Comparison of ENCODE assay signal across 19 cellular contexts in the genomic region with DNA sequence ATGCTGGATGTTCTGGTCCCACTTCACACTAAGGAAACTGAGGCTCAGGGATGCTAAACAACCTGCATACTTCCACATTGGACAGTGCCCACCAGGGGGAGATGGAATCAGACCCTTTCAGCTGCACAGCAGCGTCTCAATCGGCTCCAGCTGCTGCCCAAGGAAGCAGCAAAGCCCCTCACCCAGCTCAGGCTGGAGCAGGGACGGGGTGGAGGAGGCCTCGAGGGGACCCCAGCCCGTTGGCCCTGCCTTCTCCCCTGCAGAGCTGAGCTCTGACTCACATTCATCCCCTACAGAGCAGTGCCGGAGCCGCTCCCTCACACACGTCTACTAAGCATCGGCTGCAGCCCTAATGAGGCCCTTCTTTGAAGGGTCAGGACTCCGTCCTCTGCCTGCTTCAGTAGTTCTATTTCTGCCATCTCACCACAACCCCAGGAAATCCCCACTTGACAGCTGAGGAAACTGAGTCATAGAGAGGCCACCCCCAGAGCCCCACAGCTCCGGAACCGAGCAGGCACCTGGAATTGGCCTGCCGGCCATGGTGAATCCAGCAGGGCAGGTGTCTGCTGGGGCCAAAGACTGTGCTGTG. TPM values are rescaled to one million over a fixed set of nuclear protein-coding genes. Genes with fewer than 3 reads are reported as not detected.
DNase-seq lines count a peak whose midpoint lies in the region; ATAC-seq and TF ChIP-seq lines count a peak whose summit lies in the region.
"Had no signal": no experiment of that assay in that cellular context is flagged by ENCODE, and none has a peak within 500 bp of the region (broad histone marks: within the 10 kb centered on the region; RNA-seq: fewer than 3 reads in every experiment).

No MANE protein-coding gene starts in this region.

- POLR2A ChIA-PET in activated CD4-positive, alpha-beta T cell treated with anti-CD3 and anti-CD28 coated beads for 36 hours (lab: Charles Lee) = interaction anchor here (0.6 kb wide), 1 partner anchor 32 kb away, joined by 4 read pairs; no protein-coding TSS in a partner anchor

- H2AFZ ChIP-seq in osteoblast (ENCODE audit: low read length) = no peak overlapping the region

- H3K79me2 ChIP-seq in osteoblast (ENCODE audit: insufficient read depth, low read length) = no peaks in the 10 kb centered on the region

- H3K9me3 ChIP-seq in osteoblast (ENCODE audit: low read depth, low read length) = no peaks in the 10 kb centered on the region
- H3K9me3 ChIP-seq in thyroid gland = no peaks in the 10 kb centered on the region
- H3K9me3 ChIP-seq: body of pancreas, Peyer's patch, uterus had no signal

- CTCF ChIA-PET in activated CD4-positive, alpha-beta T cell treated with anti-CD3 and anti-CD28 coated beads for 36 hours (lab: Charles Lee) = interaction anchor here (0.6 to 0.9 kb wide), 4 partner anchors 11 to 53 kb away, joined by 3 to 4 read pairs (median 3); no protein-coding TSS in a partner anchor

- peak; percentile 21 for DNase-seq in activated CD4-positive, alpha-beta T cell treated with anti-CD3 and anti-CD28 coated beads for 36 hours
- DNase-seq in activated CD4-positive, alpha-beta T cell treated with anti-CD3 and anti-CD28 coated beads for 48 hours = no peak
- DNase-seq in HFFc6 (no peak), brain microvascular endothelial cell (no peak), osteoblast (ENCODE audit: insufficient read length, low spot score, missing footprints) (peak; percentile 82), CD1c-positive myeloid dendritic cell (ENCODE audit: extremely low spot score) (no peak), putamen (ENCODE audit: low spot score) (no peak), thyroid gland (no peak)
- DNase-seq: activated CD4-positive, alpha-beta T cell treated with anti-CD3 and anti-CD28 coated beads for 1 hour; NCI-H187; NCI-H524; Peyer's patch; stimulated activated CD4-positive, alpha-beta T cell treated with anti-CD3 and anti-CD28 coated beads, Interleukin-4, amount 100 ng/mL, for 24 hours; uterus had no signal

- H3K4me3 ChIP-seq in brain microvascular endothelial cell (ENCODE audit: low read depth, low read length) (no peak overlapping the region), osteoblast (ENCODE audit: insufficient read depth, low read length) (no peak overlapping the region), thyroid gland (replicated peaks in 1 of 3) (no peak overlapping the region)
- H3K4me3 ChIP-seq: body of pancreas, lung, Peyer's patch, uterus had no signal

- no peaks in the 10 kb centered on the region for H3K36me3 ChIP-seq in brain microvascular endothelial cell (replicated peaks)
- H3K36me3 ChIP-seq in osteoblast (ENCODE audit: insufficient read depth, low read length) = no peaks in the 10 kb centered on the region
- no peaks in the 10 kb centered on the region for H3K36me3 ChIP-seq in thyroid gland
- H3K36me3 ChIP-seq: Peyer's patch, uterus had no signal

- H3K4me1 Mint-ChIP-seq in activated CD4-positive, alpha-beta T cell treated with anti-CD3 and anti-CD28 coated beads for 36 hours = peaks cover 44% of the 10 kb centered on the region
- H3K4me1 Mint-ChIP-seq in HFFc6 (ENCODE audit: low read depth) = no peaks in the 10 kb centered on the region

- H3K27ac Mint-ChIP-seq in activated CD4-positive, alpha-beta T cell treated with anti-CD3 and anti-CD28 coated beads for 36 hours = peak overlapping the region; percentile 8
- no peak overlapping the region for H3K27ac Mint-ChIP-seq in HFFc6
- H3K27ac Mint-ChIP-seq: activated T-helper 1 cell treated with anti-CD3 and anti-CD28 coated beads, Interleukin-12 subunit alpha, Interleukin-12 subunit beta, Interleukin-2, Interleukin-4 antibody, amounts not matched to agents 30 ng/mL and 10 ng/mL and 1 ng/mL, durations not matched to agents 14 hours and 24 hours and 36 hours had no signal

- no peaks in the 10 kb centered on the region for H4K20me1 ChIP-seq in osteoblast (ENCODE audit: insufficient read depth, low read length)

- ATAC-seq in activated CD4-positive, alpha-beta T cell treated with anti-CD3 and anti-CD28 coated beads for 36 hours = no peak
- ATAC-seq: body of pancreas had no signal

- H3K27me3 Mint-ChIP-seq in activated CD4-positive, alpha-beta T cell treated with anti-CD3 and anti-CD28 coated beads for 36 hours = no peaks in the 10 kb centered on the region
- H3K27me3 Mint-ChIP-seq in HFFc6 (ENCODE audit: insufficient read depth) = peaks cover 11% of the 10 kb centered on the region

- H3K36me3 Mint-ChIP-seq in activated CD4-positive, alpha-beta T cell treated with anti-CD3 and anti-CD28 coated beads for 36 hours (ENCODE audit: low read depth) = peaks cover 11% of the 10 kb centered on the region
- no peaks in the 10 kb centered on the region for H3K36me3 Mint-ChIP-seq in HFFc6 (ENCODE audit: low read depth)

- TF ChIP-seq POLR2A in thyroid gland (IDR thresholded peaks at IDR 0.05) = no peak

- H3K9me3 Mint-ChIP-seq in activated CD4-positive, alpha-beta T cell treated with anti-CD3 and anti-CD28 coated beads for 36 hours (ENCODE audit: low read depth) = no peaks in the 10 kb centered on the region
- H3K9me3 Mint-ChIP-seq in HFFc6 = no peaks in the 10 kb centered on the region
- H3K9me3 Mint-ChIP-seq: activated T-helper 1 cell treated with anti-CD3 and anti-CD28 coated beads, Interleukin-12 subunit alpha, Interleukin-12 subunit beta, Interleukin-2, Interleukin-4 antibody, amounts not matched to agents 30 ng/mL and 10 ng/mL and 1 ng/mL, durations not matched to agents 14 hours and 24 hours and 36 hours had no signal

- intact Hi-C loops in activated CD4-positive, alpha-beta T cell treated with anti-CD3 and anti-CD28 coated beads for 36 hours (cut with DNase I, micrococcal nuclease) = no loop called here
- intact Hi-C loops in thyroid gland (cut with DNase I) = no loop called here

- in situ Hi-C loops in brain microvascular endothelial cell (cut with HindIII; ENCODE audit: low pct_ligation_motif_present, low sequenced_read_pairs) = no loop called here

- H3K27me3 ChIP-seq in brain microvascular endothelial cell (replicated peaks) (no peaks in the 10 kb centered on the region), osteoblast (ENCODE audit: insufficient read depth, low read length) (no peaks in the 10 kb centered on the region), thyroid gland (no peaks in the 10 kb centered on the region)
- H3K27me3 ChIP-seq: body of pancreas, Peyer's patch, uterus had no signal

- H3K4me2 ChIP-seq in osteoblast (ENCODE audit: insufficient read depth, low read length) = no peak overlapping the region

- H3K4me1 ChIP-seq in osteoblast (ENCODE audit: insufficient read depth, low read length) (no peaks in the 10 kb centered on the region), thyroid gland (peaks cover 0 to under 1% of the 10 kb centered on the region in 2 donors)
- H3K4me1 ChIP-seq: body of pancreas, uterus had no signal

- 72 to 83% methylated on average over 10 of the region's 13 CpGs for WGBS in thyroid gland, 2 donors

- TF ChIP-seq CTCF in HFFc6 (IDR thresholded peaks at IDR 0.05) (peak; percentile 27; the same call in 1 of the 2 replicates), brain microvascular endothelial cell (IDR thresholded peaks at IDR 0.05; ENCODE audit: low read depth, low read length, missing control alignments) (peak; percentile 15), osteoblast (IDR thresholded peaks at IDR 0.05; ENCODE audit: extremely low read depth, low read depth, low read length) (no peak), thyroid gland (IDR thresholded peaks at IDR 0.05) (no peak)

- H3K4me3 Mint-ChIP-seq in activated CD4-positive, alpha-beta T cell treated with anti-CD3 and anti-CD28 coated beads for 36 hours = no peak overlapping the region
- H3K4me3 Mint-ChIP-seq in HFFc6 = no peak overlapping the region
- H3K4me3 Mint-ChIP-seq: activated T-helper 1 cell treated with anti-CD3 and anti-CD28 coated beads, Interleukin-12 subunit alpha, Interleukin-12 subunit beta, Interleukin-2, Interleukin-4 antibody, amounts not matched to agents 30 ng/mL and 10 ng/mL and 1 ng/mL, durations not matched to agents 14 hours and 24 hours and 36 hours had no signal

- H3K27ac ChIP-seq in brain microvascular endothelial cell = no peak overlapping the region
- no peak overlapping the region for H3K27ac ChIP-seq in osteoblast (ENCODE audit: low read depth, low read length)
- H3K27ac ChIP-seq in thyroid gland = no peak overlapping the region
- H3K27ac ChIP-seq: body of pancreas, uterus had no signal

RNA-seq across cellular contexts. Expression of gene SUSD3, which starts 21.5 kb away (rescaled TPM):
- 10 to 100 TPM; 51.4 to 57.9 TPM for total RNA-seq in activated CD4-positive, alpha-beta T cell treated with anti-CD3 and anti-CD28 coated beads for 36 hours
- under 1 TPM in 2 of 6 experiments, not detected in 4; 0.28 to 0.76 TPM for total RNA-seq in HFFc6 (2021; fragmentation: NEBNext Ultra II Directional; extraction: Animal tissue kit (Norgen Biotek cat#: 25700))
- total RNA-seq in osteoblast = 0.36 and 0.88 TPM in 2 replicates
- total RNA-seq in thyroid gland = 10 to 100 TPM in 1 of 4 donors, 1 to 10 TPM in 3; 3.6 to 12.6 (median 5.5) TPM
- total RNA-seq: A172, H4 had no signal

RNA-seq across cellular contexts. Expression of gene CARD19, which starts 59.0 kb away (rescaled TPM):
- total RNA-seq in activated CD4-positive, alpha-beta T cell treated with anti-CD3 and anti-CD28 coated beads for 36 hours = 10 to 100 TPM; 39.6 to 44.4 TPM
- total RNA-seq in HFFc6 (2021; fragmentation: NEBNext Ultra II Directional; extraction: Animal tissue kit (Norgen Biotek cat#: 25700)) = 10 to 100 TPM; 35.3 to 40.6 (median 37.9) TPM
- total RNA-seq in osteoblast = 38.4 and 38.6 TPM in 2 replicates
- 10 to 100 TPM; 37.0 to 61.8 (median 49.1) TPM for total RNA-seq in thyroid gland

Comparison
In these comparisons a context has a peak if more than half of its experiments do, and no peak if none do; other contexts are left out.
1. DNase-seq: peak in activated CD4-positive, alpha-beta T cell treated with anti-CD3 and anti-CD28 coated beads for 36 hours (single experiment) and osteoblast (single experiment); none in activated CD4-positive, alpha-beta T cell treated with anti-CD3 and anti-CD28 coated beads for 48 hours (single experiment), HFFc6 (single experiment), brain microvascular endothelial cell (single experiment), CD1c-positive myeloid dendritic cell (single experiment), putamen (single experiment) and thyroid gland (0 of 2).
2. CTCF ChIP-seq: peak in HFFc6 (single experiment) and brain microvascular endothelial cell (single experiment); none in osteoblast (single experiment) and thyroid gland (0 of 6).